21 cellular contexts compared by ENCODE assay signal in genomic region chr2:56034258-56034657, GRCh38.
"Had no signal": no experiment of that assay in that cellular context is flagged by ENCODE, and none has a peak within 500 bp of the region (broad histone marks: within the 10 kb centered on the region; RNA-seq: fewer than 3 reads in every experiment).

No MANE protein-coding gene starts in this region.

- DNase-seq: dermis blood vessel endothelial cell; effector memory CD4-positive, alpha-beta T cell; erythroblast; esophagus squamous epithelium; left ventricle myocardium superior; lower lobe of right lung; naive B cell; right lobe of liver; small intestine; stimulated activated CD4-positive, alpha-beta T cell treated with anti-CD3 and anti-CD28 coated beads, Interleukin-15, amount 100 ng/mL, for 24 hours; stimulated activated CD4-positive, alpha-beta T cell treated with anti-CD3 and anti-CD28 coated beads, Interleukin-2, amount 100 ng/mL, for 48 hours; stimulated activated CD8-positive, alpha-beta memory T cell treated with anti-CD3 and anti-CD28 coated beads, Interleukin-4, amount 100 ng/mL, for 48 hours; stimulated activated naive CD4-positive, alpha-beta T cell; stimulated activated naive CD8-positive, alpha-beta T cell treated with anti-CD3 and anti-CD28 coated beads, Interleukin-15, amount 100 ng/mL, for 72 hours; transverse colon; upper lobe of right lung; uterus had no signal

- ATAC-seq: left ventricle myocardium superior; lower lobe of right lung; right lobe of liver; stimulated activated naive CD8-positive, alpha-beta T cell treated with anti-CD3 and anti-CD28 coated beads, Interleukin-15, amount 100 ng/mL, for 72 hours; upper lobe of right lung had no signal

- H3K4me3 ChIP-seq: coronary artery, esophagus squamous epithelium, lower lobe of right lung, neural progenitor cell, right lobe of liver, suprapubic skin, transverse colon, upper lobe of right lung, uterus had no signal

- H3K27ac ChIP-seq: coronary artery, esophagus squamous epithelium, lower lobe of right lung, neural progenitor cell, parathyroid adenoma, right lobe of liver, suprapubic skin, transverse colon, upper lobe of right lung, uterus had no signal
